8 cellular contexts compared by ENCODE assay signal in the genomic region with DNA sequence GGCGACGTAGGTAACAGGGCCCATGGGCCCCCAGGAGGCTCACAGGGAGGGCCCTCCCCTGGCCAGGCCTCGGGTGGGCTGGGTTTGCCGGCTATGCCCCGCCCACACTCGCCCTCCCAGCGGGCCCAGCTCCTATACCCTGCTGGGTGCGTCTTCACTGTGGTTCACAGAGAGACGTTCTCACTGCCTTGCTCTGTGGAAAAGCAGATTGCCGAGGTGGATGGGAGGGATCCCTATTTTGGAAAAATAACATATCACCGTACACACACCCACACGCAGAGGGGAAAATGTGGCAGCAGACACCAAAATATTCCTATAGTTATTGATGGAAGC. TPM values are rescaled to one million over a fixed set of nuclear protein-coding genes. Genes with fewer than 3 reads are reported as not detected.
DNase-seq lines count a peak whose midpoint lies in the region; ATAC-seq and TF ChIP-seq lines count a peak whose summit lies in the region.

No MANE protein-coding gene starts in this region.

- H3K4me3 Mint-ChIP-seq in activated naive CD4-positive, alpha-beta T cell treated with anti-CD3 and anti-CD28 coated beads, Interleukin-2, amount 50 U/mL, for 24 hours = peak overlapping the region; percentile 90

- no peaks in the 10 kb centered on the region for H3K36me3 Mint-ChIP-seq in activated naive CD4-positive, alpha-beta T cell treated with anti-CD3 and anti-CD28 coated beads, Interleukin-2, amount 50 U/mL, for 24 hours

- DNase-seq in NCI-H2081 (lab: John Stamatoyannopoulos, UW) (peak; percentile 36 to 46), NCI-H2081 treated with DMSO at 0.1 percent for 48 hours (lab: John Stamatoyannopoulos, UW) (no peak), SK-N-MC (ENCODE audit: low read depth, low spot score) (peak; percentile 39), left ventricle myocardium inferior (peak; percentile 39), OCI-M2 (lab: John Stamatoyannopoulos, UW; ENCODE audit: unreplicated experiment) (no peak)
- DNase-seq in stimulated activated CD4-positive, alpha-beta T cell treated with anti-CD3 and anti-CD28 coated beads, Interleukin-1b, Interleukin-23, amount 100 ng/mL, for 24 hours (ENCODE audit: low read depth in 4 of 4, low spot score in 1 of 4) = peak; percentile 23 to 55 (median 40)

- intact Hi-C loops in left ventricle myocardium inferior (cut with micrococcal nuclease) = loop anchor here (10.0 kb wide), 1 partner anchor 49 kb away; no protein-coding TSS in a partner anchor

- H3K9me3 ChIP-seq in SK-N-MC (ENCODE audit: low read depth, low read length) (no peaks in the 10 kb centered on the region), left ventricle myocardium inferior (replicated peaks) (no peaks in the 10 kb centered on the region)

- no peaks in the 10 kb centered on the region for H3K27me3 ChIP-seq in left ventricle myocardium inferior (ENCODE audit: low read depth)

- peaks cover 33% of the 10 kb centered on the region for H3K4me1 ChIP-seq in left ventricle myocardium inferior

- peaks cover 4% of the 10 kb centered on the region for H3K4me1 Mint-ChIP-seq in activated naive CD4-positive, alpha-beta T cell treated with anti-CD3 and anti-CD28 coated beads, Interleukin-2, amount 50 U/mL, for 24 hours

- H3K9ac ChIP-seq in SK-N-MC (ENCODE audit: insufficient read length) = peak overlapping the region; percentile 68

- no peaks in the 10 kb centered on the region for H3K27me3 Mint-ChIP-seq in activated naive CD4-positive, alpha-beta T cell treated with anti-CD3 and anti-CD28 coated beads, Interleukin-2, amount 50 U/mL, for 24 hours

- H3K36me3 ChIP-seq in SK-N-MC (ENCODE audit: insufficient read depth, low read length) (no peaks in the 10 kb centered on the region), left ventricle myocardium inferior (no peaks in the 10 kb centered on the region)

- H3K27ac Mint-ChIP-seq in activated naive CD4-positive, alpha-beta T cell treated with anti-CD3 and anti-CD28 coated beads, Interleukin-2, amount 50 U/mL, for 24 hours = peak overlapping the region; percentile 56

- H3K27ac ChIP-seq in SK-N-MC (peak overlapping the region; percentile 81), left ventricle myocardium inferior (replicated peaks) (peak overlapping the region; percentile 90)

- peaks cover 7% of the 10 kb centered on the region for H3K9me3 Mint-ChIP-seq in activated naive CD4-positive, alpha-beta T cell treated with anti-CD3 and anti-CD28 coated beads, Interleukin-2, amount 50 U/mL, for 24 hours

- no peak for TF ChIP-seq CTCF in left ventricle myocardium inferior (IDR thresholded peaks at IDR 0.05; ENCODE audit: borderline replicate concordance)

- peak overlapping the region; percentile 85 for H3K4me3 ChIP-seq in SK-N-MC
- peak overlapping the region; percentile 80 for H3K4me3 ChIP-seq in left ventricle myocardium inferior

- ATAC-seq in HG03520 (IDR thresholded peaks at IDR 0.05; ENCODE audit: unreplicated experiment) = peak; percentile 27

RNA-seq across cellular contexts. Expression of a gene that starts 49.6 kb away (rescaled TPM):
- 19.8 TPM for total RNA-seq in left ventricle myocardium inferior

Comparison
In these comparisons a context has a peak if more than half of its experiments do, and no peak if none do; other contexts are left out.
1. DNase-seq: peak in NCI-H2081 (2 of 2), SK-N-MC (single experiment), left ventricle myocardium inferior (single experiment) and stimulated activated CD4-positive, alpha-beta T cell treated with anti-CD3 and anti-CD28 coated beads, Interleukin-1b, Interleukin-23, amount 100 ng/mL, for 24 hours (4 of 4); none in NCI-H2081 treated with DMSO at 0.1 percent for 48 hours (single experiment) and OCI-M2 (single experiment).